Comparison of ENCODE assay signal across 14 cellular contexts in the genomic region with DNA sequence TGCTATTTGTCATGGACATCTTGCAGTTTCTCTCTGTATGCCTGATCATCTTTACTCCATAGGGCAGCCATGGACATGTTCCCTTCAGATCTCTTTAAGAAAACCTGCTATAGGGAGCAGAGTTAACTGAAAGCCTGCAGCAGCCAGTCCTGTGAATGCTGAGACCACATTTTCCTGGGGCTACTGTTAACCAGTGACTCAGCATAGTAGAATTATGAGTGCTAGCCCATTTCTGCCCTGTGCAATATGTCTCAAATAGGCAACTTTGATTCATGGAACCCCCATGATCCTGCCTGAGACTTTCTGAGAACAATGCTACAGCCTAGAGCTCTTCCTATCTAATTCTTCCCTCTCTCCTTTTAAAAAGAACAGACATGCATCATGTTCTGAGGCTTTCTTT.
DNase-seq lines count a peak whose midpoint lies in the region; ATAC-seq and TF ChIP-seq lines count a peak whose summit lies in the region.
"Had no signal": no experiment of that assay in that cellular context is flagged by ENCODE, and none has a peak within 500 bp of the region (broad histone marks: within the 10 kb centered on the region; RNA-seq: fewer than 3 reads in every experiment).

No MANE protein-coding gene starts in this region.

- TF ChIP-seq CTCF in choroid plexus epithelial cell (conservative IDR thresholded peaks at IDR 0.05; ENCODE audit: low read depth, low read length): no peak

- ATAC-seq in HG02763 (IDR thresholded peaks at IDR 0.05; ENCODE audit: unreplicated experiment) (no peak), aorta (ENCODE audit: low FRiP score) (no peak)

- no peak overlapping the region for H3K27ac ChIP-seq in aorta (ENCODE audit: low read depth in 1 of 2, low read length in 2 of 2)

- no peak overlapping the region for H3K4me3 ChIP-seq in choroid plexus epithelial cell (ENCODE audit: low read depth, low read length)
- H3K4me3 ChIP-seq in aorta (ENCODE audit: low read length in 2 of 2): no peak overlapping the region

- H3K27me3 ChIP-seq in aorta (ENCODE audit: control insufficient read depth in 1 of 2, insufficient read depth in 2 of 2, low read length in 1 of 2): no peaks in the 10 kb centered on the region

- DNase-seq in DMS53 (lab: John Stamatoyannopoulos, UW) (peak; percentile 41), RKO (ENCODE audit: low spot score) (peak; percentile 18), choroid plexus epithelial cell (ENCODE audit: low read depth) (peak; percentile 80), kidney tubule cell (ENCODE audit: low spot score) (peak; percentile 28), aorta (no peak)
- DNase-seq in stimulated activated naive CD4-positive, alpha-beta T cell treated with Interleukin-2 at 50 U/mL for 16 hours (lab: John Stamatoyannopoulos, UW): no peak
- DNase-seq in activated CD4-positive, CD25-positive, alpha-beta regulatory T cell (lab: John Stamatoyannopoulos, UW): no peak
- DNase-seq: activated CD4-positive, alpha-beta T cell treated with anti-CD3 and anti-CD28 coated beads, Interleukin-2, amount 50 U/mL, for 1 hour; central memory CD4-positive, alpha-beta T cell; IMR-90; NCI-H2029 treated with DMSO at 0.1 percent for 48 hours; NCI-H524; stimulated activated CD4-positive, alpha-beta T cell treated with anti-CD3 and anti-CD28 coated beads, Interleukin-15, amount 100 ng/mL, for 24 hours had no signal

- H3K36me3 ChIP-seq in aorta (ENCODE audit: control insufficient read depth in 1 of 2, insufficient read depth in 2 of 2, low read length in 1 of 2): no peaks in the 10 kb centered on the region

- no peaks in the 10 kb centered on the region for H3K9me3 ChIP-seq in aorta (ENCODE audit: control insufficient read depth, low read length)

- H3K4me1 ChIP-seq in aorta (ENCODE audit: control insufficient read depth in 1 of 2, insufficient read depth in 2 of 2, low read length in 2 of 2): no peaks in the 10 kb centered on the region

- intact Hi-C loops in aorta (cut with DNase I): no loop called here

Comparison
In these comparisons a context has a peak if more than half of its experiments do, and no peak if none do; other contexts are left out.
1. DNase-seq: peak in DMS53 (single experiment), RKO (single experiment), choroid plexus epithelial cell (single experiment) and kidney tubule cell (single experiment); none in stimulated activated naive CD4-positive, alpha-beta T cell treated with Interleukin-2 at 50 U/mL for 16 hours (single experiment), aorta (0 of 2) and activated CD4-positive, CD25-positive, alpha-beta regulatory T cell (0 of 4).